ENCODE assay signal across 15 cellular contexts in genomic region chr7:135845415-135846075, GRCh38.
DNase-seq lines count a peak whose midpoint lies in the region; TF ChIP-seq lines count a peak whose summit lies in the region.
"Had no signal": no experiment of that assay in that cellular context is flagged by ENCODE, and none has a peak within 500 bp of the region (broad histone marks: within the 10 kb centered on the region; RNA-seq: fewer than 3 reads in every experiment).

No MANE protein-coding gene starts in this region.

- H3K79me2 ChIP-seq in GM23248 (ENCODE audit: insufficient read depth) (no peaks in the 10 kb centered on the region), OCI-LY7 (ENCODE audit: insufficient read depth, low read depth, low read length) (no peaks in the 10 kb centered on the region)

- H3K4me1 ChIP-seq in GM23248 (ENCODE audit: insufficient read depth) (peaks cover 10% of the 10 kb centered on the region), OCI-LY7 (ENCODE audit: insufficient read depth, low read length, poor library complexity, severe bottlenecking) (peaks cover 9% of the 10 kb centered on the region)
- H3K4me1 ChIP-seq: Peyer's patch had no signal

- no peak overlapping the region for H3K9ac ChIP-seq in GM23248

- H3K9me2 ChIP-seq in GM23248 (ENCODE audit: insufficient read depth) (no peaks in the 10 kb centered on the region), OCI-LY7 (ENCODE audit: insufficient read depth, low read length) (no peaks in the 10 kb centered on the region)

- no peak overlapping the region for H3K27ac ChIP-seq in GM23248
- H3K27ac ChIP-seq in OCI-LY7 (ENCODE audit: low read depth, low read length, poor library complexity, severe bottlenecking) = peak overlapping the region; percentile 21
- H3K27ac ChIP-seq: Peyer's patch, SK-N-MC had no signal

- in situ Hi-C loops in GM23248 (cut with MboI) = no loop called here

- intact Hi-C loops in OCI-LY7 (cut with micrococcal nuclease; ENCODE audit: unreplicated experiment) = no loop called here
- intact Hi-C loops in posterior cingulate gyrus (cut with DNase I) = no loop called here

- H3K9me3 ChIP-seq in GM23248 (ENCODE audit: low read depth) = no peaks in the 10 kb centered on the region
- H3K9me3 ChIP-seq in OCI-LY7 (ENCODE audit: low read length) = no peaks in the 10 kb centered on the region
- H3K9me3 ChIP-seq: Peyer's patch had no signal

- H4K20me1 ChIP-seq in GM23248 (ENCODE audit: insufficient read depth) = no peaks in the 10 kb centered on the region
- H4K20me1 ChIP-seq in OCI-LY7 (ENCODE audit: insufficient read depth, low read length) = no peaks in the 10 kb centered on the region

- no peak overlapping the region for H3K4me2 ChIP-seq in GM23248 (ENCODE audit: unreplicated experiment)
- no peak overlapping the region for H3K4me2 ChIP-seq in OCI-LY7 (ENCODE audit: low read length)

- BruUV-seq in OCI-LY7 (replicated peaks; lab: Mats Ljungman, UMichigan) = no TSS peak

- WGBS in GM23248 (ENCODE audit: low coverage in 1 of 2, low lambda C conversion rate in 2 of 2, missing lambda C conversion rate in 2 of 2), 2 experiments = 82 to 93% methylated on average over 3 of the region's 3 CpGs

- no peaks in the 10 kb centered on the region for H3K27me3 ChIP-seq in GM23248 (replicated peaks; ENCODE audit: insufficient read depth)
- H3K27me3 ChIP-seq: Peyer's patch had no signal

- POLR2A ChIA-PET in OCI-LY7 (lab: Charles Lee) = no interaction called here

- no peak overlapping the region for H3K4me3 ChIP-seq in GM23248
- H3K4me3 ChIP-seq in OCI-LY7 (ENCODE audit: low read depth, low read length, poor library complexity, severe bottlenecking) = no peak overlapping the region
- no peak overlapping the region for H3K4me3 ChIP-seq in fibroblast of villous mesenchyme (ENCODE audit: low read depth, low read length)
- H3K4me3 ChIP-seq: Peyer's patch, SK-N-MC had no signal

- H3F3A ChIP-seq in GM23248 (ENCODE audit: insufficient read depth) = no peaks in the 10 kb centered on the region

- no peaks in the 10 kb centered on the region for H3K36me3 ChIP-seq in GM23248 (ENCODE audit: low read depth)
- no peaks in the 10 kb centered on the region for H3K36me3 ChIP-seq in OCI-LY7 (ENCODE audit: insufficient read depth, low read length)
- H3K36me3 ChIP-seq: Peyer's patch had no signal

- CTCF ChIA-PET in OCI-LY7 (lab: Charles Lee; ENCODE audit: unreplicated experiment) = no interaction called here

- TF ChIP-seq CTCF in OCI-LY7 (conservative IDR thresholded peaks at IDR 0.05; ENCODE audit: low read length) (no peak), fibroblast of villous mesenchyme (IDR thresholded peaks at IDR 0.05; ENCODE audit: insufficient read depth, low read depth, low read length) (no peak)

- H2AFZ ChIP-seq in GM23248 = no peak overlapping the region
- peak overlapping the region; percentile 66 for H2AFZ ChIP-seq in OCI-LY7 (ENCODE audit: low read length)

- DNase-seq in GM23248 = peak; percentile 25
- DNase-seq in NCI-H1417 treated with DMSO at 0.1 percent for 48 hours (lab: John Stamatoyannopoulos, UW) = peak; percentile 46
- DNase-seq in OCI-LY7 (ENCODE audit: low spot score) = peak; percentile 16
- DNase-seq in fibroblast of villous mesenchyme (ENCODE audit: low read depth) = peak; percentile 14
- no peak for DNase-seq in posterior cingulate gyrus
- no peak for DNase-seq in NCI-H82 treated with DMSO at 0.1 percent for 48 hours (lab: John Stamatoyannopoulos, UW; ENCODE audit: unreplicated experiment)
- DNase-seq in UCSD-AML1 (lab: John Stamatoyannopoulos, UW; ENCODE audit: unreplicated experiment) = no peak
- DNase-seq: ACHN; CD4-positive, alpha-beta T cell; H9; NCI-H1694; NCI-H345; NCI-H526 treated with DMSO at 0.1 percent for 48 hours; Peyer's patch had no signal

Comparison
In these comparisons a context has a peak if more than half of its experiments do, and no peak if none do; other contexts are left out.
1. DNase-seq: peak in GM23248 (single experiment), NCI-H1417 treated with DMSO at 0.1 percent for 48 hours (single experiment), OCI-LY7 (single experiment) and fibroblast of villous mesenchyme (single experiment); none in posterior cingulate gyrus (0 of 10), NCI-H82 treated with DMSO at 0.1 percent for 48 hours (single experiment) and UCSD-AML1 (single experiment).